In genomic region chr20:59007758-59008511, GRCh38 we compare ENCODE assay signal across 1 cellular context.
TF ChIP-seq lines count a peak whose summit lies in the region.

No MANE protein-coding gene starts in this region.

TF ChIP-seq in K562, 482 proteins besides CTCF, POLR2A, EP300 and RAD21 (continues in another document):
- TF ChIP-seq MED1 (CRISPR knock-in tag; IDR thresholded peaks at IDR 0.05; ENCODE audit: borderline replicate concordance) (no peak), DPF2 (IDR thresholded peaks at IDR 0.05) (peak; percentile 35; the same call in 1 of the 2 replicates), ZNF717 (CRISPR knock-in tag; IDR thresholded peaks at IDR 0.05) (no peak), YBX1 (IDR thresholded peaks at IDR 0.05) (no peak), SMARCA4 (IDR thresholded peaks at IDR 0.05) (peak; percentile 60; the same call in 1 of the 2 replicates), NR2C1 (IDR thresholded peaks at IDR 0.05) (0 out of 2 replicates have a peak, but pooled peaks have one; percentile 9), NR2C1 (tag; IDR thresholded peaks at IDR 0.05) (no peak), FOXM1 (IDR thresholded peaks at IDR 0.05; ENCODE audit: low read depth) (peak; percentile 75; the same call in 1 of the 2 replicates), FOXM1 (CRISPR knock-in tag; IDR thresholded peaks at IDR 0.05; ENCODE audit: low read depth) (no peak), HNRNPUL1 (IDR thresholded peaks at IDR 0.05; ENCODE audit: low read length) (no peak), L3MBTL2 (IDR thresholded peaks at IDR 0.05) (0 out of 2 replicates have a peak, but pooled peaks have one; percentile 11), CLOCK (CRISPR knock-in tag; IDR thresholded peaks at IDR 0.05; ENCODE audit: borderline replicate concordance) (no peak), GTF2F1 (IDR thresholded peaks at IDR 0.05; ENCODE audit: low read depth, low read length) (no peak), SPI1 (IDR thresholded peaks at IDR 0.05; ENCODE audit: borderline replicate concordance, low read depth, low read length) (peak; percentile 98), ZC3H4 (CRISPR knock-in tag; IDR thresholded peaks at IDR 0.05; ENCODE audit: borderline replicate concordance) (0 out of 2 replicates have a peak, but pooled peaks have one; percentile 60), ATF7 (IDR thresholded peaks at IDR 0.05) (0 out of 2 replicates have a peak, but pooled peaks have one; percentile 12), SRSF9 (IDR thresholded peaks at IDR 0.05; ENCODE audit: borderline replicate concordance, low read depth, low read length) (no peak), CHD4 (IDR thresholded peaks at IDR 0.05; ENCODE audit: insufficient read depth, insufficient replicate concordance, low read depth, low read length, poor library complexity, severe bottlenecking) (no peak), CREB1 (IDR thresholded peaks at IDR 0.05) (no peak), CREB1 (CRISPR knock-in tag; IDR thresholded peaks at IDR 0.05) (0 out of 2 replicates have a peak, but pooled peaks have one; percentile 12), FIP1L1 (IDR thresholded peaks at IDR 0.05; ENCODE audit: low read depth, low read length, poor library complexity, severe bottlenecking) (no peak), XRCC3 (IDR thresholded peaks at IDR 0.05) (no peak), NFIX (CRISPR knock-in tag; IDR thresholded peaks at IDR 0.05; ENCODE audit: low read depth) (no peak), ZNF740 (CRISPR knock-in tag; IDR thresholded peaks at IDR 0.05) (no peak), ZNF740 (tag; IDR thresholded peaks at IDR 0.05) (0 out of 4 replicates have a peak, but pooled peaks of 1 of the 2 experiments have one; percentile 21), TEAD4 (IDR thresholded peaks at IDR 0.05; ENCODE audit: low read length) (peak; percentile 10; the same call in 1 of the 2 replicates), TEAD4 (CRISPR knock-in tag; IDR thresholded peaks at IDR 0.05; ENCODE audit: borderline replicate concordance) (no peak), ZNF778 (CRISPR knock-in tag; IDR thresholded peaks at IDR 0.05) (no peak), SMARCE1 (IDR thresholded peaks at IDR 0.05) (peak; percentile 66; the same call in 1 of the 2 replicates), E2F3 (CRISPR knock-in tag; IDR thresholded peaks at IDR 0.05) (peak; percentile 10; the same call in 1 of the 2 replicates), PBX2 (CRISPR knock-in tag; IDR thresholded peaks at IDR 0.05; ENCODE audit: low read depth) (no peak), PBX2 (tag; conservative IDR thresholded peaks at IDR 0.05; ENCODE audit: low read depth) (no peak), NFIC (IDR thresholded peaks at IDR 0.05) (peak; percentile 86), MIER1 (IDR thresholded peaks at IDR 0.05; ENCODE audit: low read depth) (0 out of 2 replicates have a peak, but pooled peaks have one; percentile 38), SRF (CRISPR knock-in tag; IDR thresholded peaks at IDR 0.05) (no peak), ZNF197 (CRISPR knock-in tag; IDR thresholded peaks at IDR 0.05; ENCODE audit: low read depth) (0 out of 2 replicates have a peak, but pooled peaks have one; percentile 28), HMG20B (CRISPR knock-in tag; IDR thresholded peaks at IDR 0.05) (no peak), MAZ (CRISPR knock-in tag; conservative IDR thresholded peaks at IDR 0.05 in 1 of 2, IDR thresholded peaks at IDR 0.05 in 1 of 2) (0 out of 4 replicates have a peak, but pooled peaks of 1 of the 2 experiments have one; percentile 11), MYC (IDR thresholded peaks at IDR 0.05; ENCODE audit: low read depth, low read length) (0 out of 2 replicates have a peak, but pooled peaks have one; percentile 32), MYC (CRISPR knock-in tag; IDR thresholded peaks at IDR 0.05; ENCODE audit: borderline replicate concordance, low read depth) (no peak)
- TF ChIP-seq, protein P1, sequence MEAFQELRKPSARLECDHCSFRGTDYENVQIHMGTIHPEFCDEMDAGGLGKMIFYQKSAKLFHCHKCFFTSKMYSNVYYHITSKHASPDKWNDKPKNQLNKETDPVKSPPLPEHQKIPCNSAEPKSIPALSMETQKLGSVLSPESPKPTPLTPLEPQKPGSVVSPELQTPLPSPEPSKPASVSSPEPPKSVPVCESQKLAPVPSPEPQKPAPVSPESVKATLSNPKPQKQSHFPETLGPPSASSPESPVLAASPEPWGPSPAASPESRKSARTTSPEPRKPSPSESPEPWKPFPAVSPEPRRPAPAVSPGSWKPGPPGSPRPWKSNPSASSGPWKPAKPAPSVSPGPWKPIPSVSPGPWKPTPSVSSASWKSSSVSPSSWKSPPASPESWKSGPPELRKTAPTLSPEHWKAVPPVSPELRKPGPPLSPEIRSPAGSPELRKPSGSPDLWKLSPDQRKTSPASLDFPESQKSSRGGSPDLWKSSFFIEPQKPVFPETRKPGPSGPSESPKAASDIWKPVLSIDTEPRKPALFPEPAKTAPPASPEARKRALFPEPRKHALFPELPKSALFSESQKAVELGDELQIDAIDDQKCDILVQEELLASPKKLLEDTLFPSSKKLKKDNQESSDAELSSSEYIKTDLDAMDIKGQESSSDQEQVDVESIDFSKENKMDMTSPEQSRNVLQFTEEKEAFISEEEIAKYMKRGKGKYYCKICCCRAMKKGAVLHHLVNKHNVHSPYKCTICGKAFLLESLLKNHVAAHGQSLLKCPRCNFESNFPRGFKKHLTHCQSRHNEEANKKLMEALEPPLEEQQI (IDR thresholded peaks at IDR 0.05), result no peak
- TF ChIP-seq, protein P2, sequence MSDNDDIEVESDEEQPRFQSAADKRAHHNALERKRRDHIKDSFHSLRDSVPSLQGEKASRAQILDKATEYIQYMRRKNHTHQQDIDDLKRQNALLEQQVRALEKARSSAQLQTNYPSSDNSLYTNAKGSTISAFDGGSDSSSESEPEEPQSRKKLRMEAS (CRISPR knock-in tag; IDR thresholded peaks at IDR 0.05), result peak; percentile 63; the same call in 1 of the 2 replicates
- TF ChIP-seq, protein P3, sequence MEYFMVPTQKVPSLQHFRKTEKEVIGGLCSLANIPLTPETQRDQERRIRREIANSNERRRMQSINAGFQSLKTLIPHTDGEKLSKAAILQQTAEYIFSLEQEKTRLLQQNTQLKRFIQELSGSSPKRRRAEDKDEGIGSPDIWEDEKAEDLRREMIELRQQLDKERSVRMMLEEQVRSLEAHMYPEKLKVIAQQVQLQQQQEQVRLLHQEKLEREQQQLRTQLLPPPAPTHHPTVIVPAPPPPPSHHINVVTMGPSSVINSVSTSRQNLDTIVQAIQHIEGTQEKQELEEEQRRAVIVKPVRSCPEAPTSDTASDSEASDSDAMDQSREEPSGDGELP (CRISPR knock-in tag; IDR thresholded peaks at IDR 0.05; ENCODE audit: borderline replicate concordance), result peak; percentile 12; the same call in 1 of the 2 replicates
- TF ChIP-seq, protein P4, sequence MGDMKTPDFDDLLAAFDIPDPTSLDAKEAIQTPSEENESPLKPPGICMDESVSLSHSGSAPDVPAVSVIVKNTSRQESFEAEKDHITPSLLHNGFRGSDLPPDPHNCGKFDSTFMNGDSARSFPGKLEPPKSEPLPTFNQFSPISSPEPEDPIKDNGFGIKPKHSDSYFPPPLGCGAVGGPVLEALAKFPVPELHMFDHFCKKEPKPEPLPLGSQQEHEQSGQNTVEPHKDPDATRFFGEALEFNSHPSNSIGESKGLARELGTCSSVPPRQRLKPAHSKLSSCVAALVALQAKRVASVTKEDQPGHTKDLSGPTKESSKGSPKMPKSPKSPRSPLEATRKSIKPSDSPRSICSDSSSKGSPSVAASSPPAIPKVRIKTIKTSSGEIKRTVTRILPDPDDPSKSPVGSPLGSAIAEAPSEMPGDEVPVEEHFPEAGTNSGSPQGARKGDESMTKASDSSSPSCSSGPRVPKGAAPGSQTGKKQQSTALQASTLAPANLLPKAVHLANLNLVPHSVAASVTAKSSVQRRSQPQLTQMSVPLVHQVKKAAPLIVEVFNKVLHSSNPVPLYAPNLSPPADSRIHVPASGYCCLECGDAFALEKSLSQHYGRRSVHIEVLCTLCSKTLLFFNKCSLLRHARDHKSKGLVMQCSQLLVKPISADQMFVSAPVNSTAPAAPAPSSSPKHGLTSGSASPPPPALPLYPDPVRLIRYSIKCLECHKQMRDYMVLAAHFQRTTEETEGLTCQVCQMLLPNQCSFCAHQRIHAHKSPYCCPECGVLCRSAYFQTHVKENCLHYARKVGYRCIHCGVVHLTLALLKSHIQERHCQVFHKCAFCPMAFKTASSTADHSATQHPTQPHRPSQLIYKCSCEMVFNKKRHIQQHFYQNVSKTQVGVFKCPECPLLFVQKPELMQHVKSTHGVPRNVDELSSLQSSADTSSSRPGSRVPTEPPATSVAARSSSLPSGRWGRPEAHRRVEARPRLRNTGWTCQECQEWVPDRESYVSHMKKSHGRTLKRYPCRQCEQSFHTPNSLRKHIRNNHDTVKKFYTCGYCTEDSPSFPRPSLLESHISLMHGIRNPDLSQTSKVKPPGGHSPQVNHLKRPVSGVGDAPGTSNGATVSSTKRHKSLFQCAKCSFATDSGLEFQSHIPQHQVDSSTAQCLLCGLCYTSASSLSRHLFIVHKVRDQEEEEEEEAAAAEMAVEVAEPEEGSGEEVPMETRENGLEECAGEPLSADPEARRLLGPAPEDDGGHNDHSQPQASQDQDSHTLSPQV (IDR thresholded peaks at IDR 0.05), result peak; percentile 59; the same call in 1 of the 2 replicates
- TF ChIP-seq, protein P5, sequence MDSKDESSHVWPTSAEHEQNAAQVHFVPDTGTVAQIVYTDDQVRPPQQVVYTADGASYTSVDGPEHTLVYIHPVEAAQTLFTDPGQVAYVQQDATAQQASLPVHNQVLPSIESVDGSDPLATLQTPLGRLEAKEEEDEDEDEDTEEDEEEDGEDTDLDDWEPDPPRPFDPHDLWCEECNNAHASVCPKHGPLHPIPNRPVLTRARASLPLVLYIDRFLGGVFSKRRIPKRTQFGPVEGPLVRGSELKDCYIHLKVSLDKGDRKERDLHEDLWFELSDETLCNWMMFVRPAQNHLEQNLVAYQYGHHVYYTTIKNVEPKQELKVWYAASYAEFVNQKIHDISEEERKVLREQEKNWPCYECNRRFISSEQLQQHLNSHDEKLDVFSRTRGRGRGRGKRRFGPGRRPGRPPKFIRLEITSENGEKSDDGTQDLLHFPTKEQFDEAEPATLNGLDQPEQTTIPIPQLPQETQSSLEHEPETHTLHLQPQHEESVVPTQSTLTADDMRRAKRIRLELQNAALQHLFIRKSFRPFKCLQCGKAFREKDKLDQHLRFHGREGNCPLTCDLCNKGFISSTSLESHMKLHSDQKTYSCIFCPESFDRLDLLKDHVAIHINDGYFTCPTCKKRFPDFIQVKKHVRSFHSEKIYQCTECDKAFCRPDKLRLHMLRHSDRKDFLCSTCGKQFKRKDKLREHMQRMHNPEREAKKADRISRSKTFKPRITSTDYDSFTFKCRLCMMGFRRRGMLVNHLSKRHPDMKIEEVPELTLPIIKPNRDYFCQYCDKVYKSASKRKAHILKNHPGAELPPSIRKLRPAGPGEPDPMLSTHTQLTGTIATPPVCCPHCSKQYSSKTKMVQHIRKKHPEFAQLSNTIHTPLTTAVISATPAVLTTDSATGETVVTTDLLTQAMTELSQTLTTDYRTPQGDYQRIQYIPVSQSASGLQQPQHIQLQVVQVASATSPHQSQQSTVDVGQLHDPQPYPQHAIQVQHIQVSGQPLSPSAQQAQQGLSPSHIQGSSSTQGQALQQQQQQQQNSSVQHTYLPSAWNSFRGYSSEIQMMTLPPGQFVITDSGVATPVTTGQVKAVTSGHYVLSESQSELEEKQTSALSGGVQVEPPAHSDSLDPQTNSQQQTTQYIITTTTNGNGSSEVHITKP (IDR thresholded peaks at IDR 0.05; ENCODE audit: partially characterized antibody), result peak; percentile 52
- TF ChIP-seq, protein P6, sequence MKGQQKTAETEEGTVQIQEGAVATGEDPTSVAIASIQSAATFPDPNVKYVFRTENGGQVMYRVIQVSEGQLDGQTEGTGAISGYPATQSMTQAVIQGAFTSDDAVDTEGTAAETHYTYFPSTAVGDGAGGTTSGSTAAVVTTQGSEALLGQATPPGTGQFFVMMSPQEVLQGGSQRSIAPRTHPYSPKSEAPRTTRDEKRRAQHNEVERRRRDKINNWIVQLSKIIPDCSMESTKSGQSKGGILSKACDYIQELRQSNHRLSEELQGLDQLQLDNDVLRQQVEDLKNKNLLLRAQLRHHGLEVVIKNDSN (CRISPR knock-in tag; IDR thresholded peaks at IDR 0.05), result 0 out of 2 replicates have a peak, but pooled peaks have one; percentile 38
